In the genomic region with DNA sequence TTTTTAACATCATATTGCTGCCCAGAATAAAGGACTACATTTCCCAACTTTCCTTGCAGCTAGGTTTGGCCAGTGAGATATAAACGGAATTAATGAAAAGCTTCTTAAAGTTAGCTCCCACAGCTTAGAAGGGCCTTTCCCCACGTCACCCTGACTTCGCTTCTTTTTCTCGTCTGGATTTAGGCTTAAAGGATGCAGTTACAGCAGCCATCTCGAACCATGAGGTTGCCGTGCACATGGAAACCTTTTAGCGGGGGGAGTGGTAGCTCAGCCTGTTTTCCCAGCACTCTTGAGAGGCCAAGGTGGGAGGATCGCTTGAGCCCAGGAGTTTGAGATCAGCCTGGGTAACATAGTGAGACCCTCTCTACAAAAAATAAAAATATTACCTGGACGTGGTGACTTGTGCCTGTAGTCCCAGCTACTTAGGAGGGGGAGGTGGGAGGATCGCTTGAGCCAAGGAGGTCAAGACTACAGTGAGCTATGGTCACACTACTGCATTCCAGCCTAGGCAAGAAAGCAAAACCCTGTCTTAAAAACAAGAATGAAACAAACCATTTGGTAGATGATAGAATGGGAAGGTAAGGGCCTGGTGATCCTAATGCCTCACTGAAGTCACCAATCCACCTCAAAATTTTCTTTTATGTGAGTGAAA, we compare ENCODE assay signal across 22 cellular contexts.
"Had no signal": no experiment of that assay in that cellular context is flagged by ENCODE, and none has a peak within 500 bp of the region (broad histone marks: within the 10 kb centered on the region; RNA-seq: fewer than 3 reads in every experiment).

No MANE protein-coding gene starts in this region.

- FAIRE-seq: endothelial cell of umbilical vein, small intestine had no signal

- H3K79me2 ChIP-seq: hepatocyte had no signal

- H2AFZ ChIP-seq: hepatocyte had no signal

- H3K9me3 ChIP-seq: ovary, right atrium auricular region, stomach, thoracic aorta, transverse colon had no signal

- H3K4me2 ChIP-seq: hepatocyte had no signal

- ATAC-seq: foreskin keratinocyte; left colon; left ventricle myocardium superior; naive thymus-derived CD4-positive, alpha-beta T cell had no signal

- H3K27ac ChIP-seq: coronary artery, foreskin keratinocyte, hepatocyte, ovary, right atrium auricular region, thoracic aorta, transverse colon had no signal

- DNase-seq: effector CD4-positive, alpha-beta T cell; endodermal cell; erythroblast; foreskin keratinocyte; left colon; left ventricle myocardium superior; mesenchymal stem cell; naive thymus-derived CD4-positive, alpha-beta T cell; nephron progenitor cell; ovary; small intestine; stimulated activated CD4-positive, alpha-beta T cell treated with anti-CD3 and anti-CD28 coated beads, Interleukin-12 subunit alpha, Interleukin-12 subunit beta, amount 100 ng/mL, for 4 hours; stimulated activated naive CD4-positive, alpha-beta T cell; stomach; substantia nigra; transverse colon had no signal

- H3K4me3 ChIP-seq: coronary artery, hepatocyte, lung, ovary, right atrium auricular region, stomach, thoracic aorta, transverse colon had no signal

- H3K36me3 ChIP-seq: ovary, right atrium auricular region, stomach, thoracic aorta, transverse colon had no signal

- H3K27me3 ChIP-seq: foreskin keratinocyte, hepatocyte, ovary, right atrium auricular region, stomach, transverse colon had no signal
